2 cellular contexts compared by ENCODE assay signal in the genomic region with DNA sequence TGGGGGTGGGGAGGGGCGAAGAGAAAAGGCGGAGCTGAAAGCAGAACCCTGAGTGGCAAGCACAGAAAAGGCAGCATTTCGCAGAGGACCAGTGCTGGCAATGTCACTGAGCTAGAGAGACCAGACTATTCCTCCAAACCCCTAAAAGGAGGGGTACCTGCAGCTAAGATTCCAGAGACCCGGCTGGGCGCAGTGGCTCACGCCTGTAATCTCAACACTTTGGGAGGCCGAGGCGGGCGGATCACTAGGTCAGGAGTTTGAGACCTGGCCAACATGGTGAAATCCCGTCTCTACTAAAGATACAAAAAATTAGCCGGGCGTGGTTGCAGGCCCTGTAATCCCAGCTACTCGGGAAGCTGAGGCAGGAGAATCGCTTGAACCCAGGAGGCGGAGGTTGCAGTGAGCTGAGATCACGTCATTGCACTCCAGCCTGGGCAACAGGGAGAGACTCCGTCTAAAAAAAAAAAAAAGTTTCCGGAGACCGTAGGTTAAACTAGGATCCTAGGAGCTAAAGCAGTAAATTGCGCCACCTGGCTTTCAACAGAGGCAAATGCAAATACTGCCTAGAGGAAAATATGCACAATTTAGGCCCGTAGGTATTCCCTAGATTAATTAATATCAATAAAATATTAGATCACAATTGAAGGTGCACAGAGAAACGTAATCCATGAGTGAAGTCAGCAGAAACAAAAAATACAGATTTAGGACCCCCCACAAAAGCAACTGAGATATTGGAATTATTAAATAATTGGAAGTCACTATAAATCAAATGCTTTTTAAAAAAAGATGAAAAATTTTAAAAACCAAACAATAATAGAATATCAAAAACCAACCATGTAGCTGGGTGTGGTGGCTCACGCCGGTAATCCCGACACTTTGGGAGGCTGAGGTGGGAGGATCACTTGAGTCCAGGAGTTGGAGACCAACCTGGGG.
TF ChIP-seq lines count a peak whose summit lies in the region.

No MANE protein-coding gene starts in this region.

TF ChIP-seq in IMR-90, 13 proteins besides CTCF, POLR2A, EP300 and RAD21:
- TF ChIP-seq BHLHE40 (IDR thresholded peaks at IDR 0.05; ENCODE audit: low read depth, low read length) (no peak), SMC3 (IDR thresholded peaks at IDR 0.05; ENCODE audit: low read depth, low read length) (peak; percentile 92)

TF ChIP-seq in neural cell, 6 proteins besides CTCF, POLR2A, EP300 and RAD21:
- peak; percentile 84 for TF ChIP-seq SMC3 (conservative IDR thresholded peaks at IDR 0.05; ENCODE audit: poor library complexity)
- no peak for TF ChIP-seq EZH2 (IDR thresholded peaks at IDR 0.05; ENCODE audit: borderline replicate concordance, insufficient read depth, low read length, poor library complexity, severe bottlenecking)
- TF ChIP-seq MXI1 (conservative IDR thresholded peaks at IDR 0.05; ENCODE audit: poor library complexity, severe bottlenecking), result no peak
TF ChIP-seq in neural cell: peak in this region for 1.
